In genomic region chr12:3145546-3146310, GRCh38 we compare ENCODE assay signal across 24 cellular contexts.
"Had no signal": no experiment of that assay in that cellular context is flagged by ENCODE, and none has a peak within 500 bp of the region (broad histone marks: within the 10 kb centered on the region; RNA-seq: fewer than 3 reads in every experiment).

No MANE protein-coding gene starts in this region.

- DNase-seq: activated CD4-positive, alpha-beta T cell treated with anti-CD3 and anti-CD28 coated beads for 36 hours; activated CD4-positive, alpha-beta T cell treated with anti-CD3 and anti-CD28 coated beads, Interleukin-2, amount 50 U/mL, for 4 hours; activated CD8-positive, alpha-beta memory T cell treated with anti-CD3 and anti-CD28 coated beads for 24 hours; activated CD8-positive, alpha-beta memory T cell treated with anti-CD3 and anti-CD28 coated beads, Interleukin-2, amount 50 U/mL, for 4 hours; activated naive CD4-positive, alpha-beta T cell treated with Interleukin-2 at 50 U/mL for 16 hours; activated naive CD8-positive, alpha-beta T cell treated with anti-CD3 and anti-CD28 coated beads for 36 hours; activated T-cell treated with anti-CD3 and anti-CD28 coated beads, Interleukin-2, amount 50 U/mL, for 24 hours; central memory CD4-positive, alpha-beta T cell; cortex of kidney; endodermal cell; islet precursor cell; naive thymus-derived CD4-positive, alpha-beta T cell; ovary; psoas muscle; stimulated activated CD4-positive, alpha-beta T cell treated with anti-CD3 and anti-CD28 coated beads, Interleukin-12 subunit alpha, Interleukin-12 subunit beta, amount 100 ng/mL, for 4 hours; stimulated activated CD4-positive, alpha-beta T cell treated with anti-CD3 and anti-CD28 coated beads, Interleukin-4, amount 100 ng/mL, for 4 hours; stimulated activated naive CD8-positive, alpha-beta T cell treated with anti-CD3 and anti-CD28 coated beads, Interleukin-15, Interleukin-2, amounts not matched to agents 100 U/mL and 50 U/mL, for 24 hours; T-helper 9 cell had no signal

- H3K27me3 ChIP-seq: gastroesophageal sphincter, heart left ventricle, ovary, thyroid gland had no signal

- ATAC-seq: activated CD4-positive, alpha-beta T cell treated with anti-CD3 and anti-CD28 coated beads for 36 hours; gastroesophageal sphincter; naive thymus-derived CD4-positive, alpha-beta T cell; stimulated activated naive CD8-positive, alpha-beta T cell treated with anti-CD3 and anti-CD28 coated beads, Interleukin-15, Interleukin-2, amounts not matched to agents 100 U/mL and 50 U/mL, for 24 hours; WTC11 had no signal

- FAIRE-seq: astrocyte had no signal

- H3K27ac ChIP-seq: epithelial cell of prostate, gastroesophageal sphincter, ovary, psoas muscle, thyroid gland had no signal

- H3K9me3 ChIP-seq: gastroesophageal sphincter, heart left ventricle, ovary, psoas muscle, thyroid gland had no signal

- H3K4me3 ChIP-seq: gastroesophageal sphincter, heart left ventricle, ovary, psoas muscle, thyroid gland had no signal

- H3K36me3 ChIP-seq: gastroesophageal sphincter, heart left ventricle, ovary, thyroid gland had no signal
